ENCODE assay signal across 22 cellular contexts in genomic region chr12:24697295-24697694, GRCh38.
"Had no signal": no experiment of that assay in that cellular context is flagged by ENCODE, and none has a peak within 500 bp of the region (broad histone marks: within the 10 kb centered on the region; RNA-seq: fewer than 3 reads in every experiment).

No MANE protein-coding gene starts in this region.

- ATAC-seq: body of pancreas; esophagus mucosa; left lobe of liver; naive thymus-derived CD8-positive, alpha-beta T cell; pancreas; right cardiac atrium; stimulated activated effector memory CD8-positive, alpha-beta T cell treated with anti-CD3 and anti-CD28 coated beads, Interleukin-12 subunit alpha, Interleukin-12 subunit beta, amount 100 ng/mL, for 72 hours; stimulated activated naive CD8-positive, alpha-beta T cell treated with anti-CD3 and anti-CD28 coated beads, Interleukin-15, amount 100 ng/mL, for 72 hours; WTC11 had no signal

- DNase-seq: activated CD4-positive, alpha-beta T cell treated with anti-CD3 and anti-CD28 coated beads, Interleukin-2, amount 50 U/mL, for 48 hours; activated gamma-delta T cell treated with Interleukin-2 at 50 U/mL for 16 hours; activated T-cell treated with anti-CD3 and anti-CD28 coated beads for 4 hours; anterior cingulate cortex; body of pancreas; effector CD4-positive, alpha-beta T cell; glutamatergic neuron; immature natural killer cell; mammary epithelial cell; naive thymus-derived CD8-positive, alpha-beta T cell; pancreas; right cardiac atrium; stimulated activated CD4-positive, alpha-beta T cell treated with anti-CD3 and anti-CD28 coated beads, Interleukin-2, amount 100 ng/mL, for 24 hours; stimulated activated naive CD8-positive, alpha-beta T cell treated with anti-CD3 and anti-CD28 coated beads, Interleukin-15, amount 100 ng/mL, for 72 hours; T1000; tibial artery had no signal

- H3K4me3 ChIP-seq: body of pancreas, hepatocyte, pancreas, tibial artery had no signal

- FAIRE-seq: frontal cortex, pancreas had no signal

- H3K4me2 ChIP-seq: hepatocyte had no signal

- H3K4me1 ChIP-seq: body of pancreas, pancreas, tibial artery had no signal

- H3K27ac ChIP-seq: body of pancreas, hepatocyte, pancreas, tibial artery had no signal

- H3K9me3 ChIP-seq: body of pancreas, pancreas, tibial artery had no signal

- H2AFZ ChIP-seq: hepatocyte had no signal

- H3K27me3 ChIP-seq: body of pancreas, hepatocyte, pancreas, tibial artery had no signal

- H3K36me3 ChIP-seq: pancreas, tibial artery had no signal

- H3K79me2 ChIP-seq: hepatocyte had no signal
